ENCODE assay signal across 21 cellular contexts in genomic region chr7:87944547-87944946, GRCh38.
"Had no signal": no experiment of that assay in that cellular context is flagged by ENCODE, and none has a peak within 500 bp of the region (broad histone marks: within the 10 kb centered on the region; RNA-seq: fewer than 3 reads in every experiment).

No MANE protein-coding gene starts in this region.

- H3K27ac Mint-ChIP-seq: activated CD4-positive, alpha-beta T cell treated with anti-CD3 and anti-CD28 coated beads, Interleukin-2, amount 10 ng/mL, durations not matched to agents 24 days and 14 days; activated naive CD4-positive, alpha-beta T cell treated with anti-CD3 and anti-CD28 coated beads, Interleukin-2, amount 10 ng/mL, durations not matched to agents 7 days and 5 days; activated T-helper 2 cell treated with anti-CD3 and anti-CD28 coated beads, Interferon-gamma antibody, Interleukin-2, Interleukin-4, amounts not matched to agents 10 μg/mL and 5 μg/mL and 100 μg/mL, durations not matched to agents 14 hours and 24 hours and 36 hours; effector memory CD8-positive, alpha-beta T cell; natural killer cell treated with Interleukin-12 subunit alpha and Interleukin-12 subunit beta and Interleukin-15 and Interleukin-18, amount 100 ng/mL, for 72 hours; stimulated activated naive B cell treated with anti-CD40 and anti-IgM and Interleukin-4, amounts not matched to agents 10 μg/mL and 1 μg/mL and 100 μg/mL, for 72 hours; WTC11 had no signal

- ATAC-seq: effector memory CD8-positive, alpha-beta T cell; gastrocnemius medialis; heart right ventricle; left lobe of liver; mucosa of descending colon; natural killer cell treated with Interleukin-12 subunit alpha and Interleukin-12 subunit beta and Interleukin-15 and Interleukin-18, amount 100 ng/mL, for 72 hours; psoas muscle; sciatic nerve; stimulated activated naive B cell treated with anti-CD40 and anti-IgM and Interleukin-4, amounts not matched to agents 10 μg/mL and 1 μg/mL and 100 μg/mL, for 72 hours; WTC11 had no signal

- H3K4me1 Mint-ChIP-seq: activated CD4-positive, alpha-beta T cell treated with anti-CD3 and anti-CD28 coated beads, Interleukin-2, amount 10 ng/mL, durations not matched to agents 24 days and 14 days; activated naive CD4-positive, alpha-beta T cell treated with anti-CD3 and anti-CD28 coated beads, Interleukin-2, amount 10 ng/mL, durations not matched to agents 7 days and 5 days; stimulated activated naive B cell treated with anti-CD40 and anti-IgM and Interleukin-4, amounts not matched to agents 10 μg/mL and 1 μg/mL and 100 μg/mL, for 72 hours; WTC11 had no signal

- H3K9me3 Mint-ChIP-seq: activated CD4-positive, alpha-beta T cell treated with anti-CD3 and anti-CD28 coated beads, Interleukin-2, amount 10 ng/mL, durations not matched to agents 24 days and 14 days; activated naive CD4-positive, alpha-beta T cell treated with anti-CD3 and anti-CD28 coated beads, Interleukin-2, amount 10 ng/mL, durations not matched to agents 7 days and 5 days; activated T-helper 2 cell treated with anti-CD3 and anti-CD28 coated beads, Interferon-gamma antibody, Interleukin-2, Interleukin-4, amounts not matched to agents 10 μg/mL and 5 μg/mL and 100 μg/mL, durations not matched to agents 14 hours and 24 hours and 36 hours; effector memory CD8-positive, alpha-beta T cell; natural killer cell treated with Interleukin-12 subunit alpha and Interleukin-12 subunit beta and Interleukin-15 and Interleukin-18, amount 100 ng/mL, for 72 hours; WTC11 had no signal

- H3K4me3 Mint-ChIP-seq: activated CD4-positive, alpha-beta T cell treated with anti-CD3 and anti-CD28 coated beads, Interleukin-2, amount 10 ng/mL, durations not matched to agents 24 days and 14 days; activated naive CD4-positive, alpha-beta T cell treated with anti-CD3 and anti-CD28 coated beads, Interleukin-2, amount 10 ng/mL, durations not matched to agents 7 days and 5 days; effector memory CD8-positive, alpha-beta T cell; natural killer cell treated with Interleukin-12 subunit alpha and Interleukin-12 subunit beta and Interleukin-15 and Interleukin-18, amount 100 ng/mL, for 72 hours; stimulated activated naive B cell treated with anti-CD40 and anti-IgM and Interleukin-4, amounts not matched to agents 10 μg/mL and 1 μg/mL and 100 μg/mL, for 72 hours; WTC11 had no signal

- H3K27me3 Mint-ChIP-seq: activated naive CD4-positive, alpha-beta T cell treated with anti-CD3 and anti-CD28 coated beads, Interleukin-2, amount 10 ng/mL, durations not matched to agents 7 days and 5 days; effector memory CD8-positive, alpha-beta T cell; stimulated activated naive B cell treated with anti-CD40 and anti-IgM and Interleukin-4, amounts not matched to agents 10 μg/mL and 1 μg/mL and 100 μg/mL, for 72 hours had no signal

- DNase-seq: activated CD4-positive, alpha-beta T cell treated with anti-CD3 and anti-CD28 coated beads, Interleukin-2, amount 10 ng/mL, durations not matched to agents 24 days and 14 days; activated CD8-positive, alpha-beta memory T cell treated with anti-CD3 and anti-CD28 coated beads for 24 hours; activated naive CD4-positive, alpha-beta T cell treated with anti-CD3 and anti-CD28 coated beads, Interleukin-2, amount 10 ng/mL, durations not matched to agents 7 days and 5 days; cortex of kidney; effector memory CD8-positive, alpha-beta T cell; gastrocnemius medialis; heart right ventricle; mammary epithelial cell; mucosa of descending colon; occipital lobe; psoas muscle; spleen; stimulated activated CD4-positive, alpha-beta T cell treated with anti-CD3 and anti-CD28 coated beads, Interleukin-1b, Interleukin-23, amount 100 ng/mL, for 48 hours; stimulated activated naive B cell treated with anti-CD40 and anti-IgM and Interleukin-4, amounts not matched to agents 10 μg/mL and 1 μg/mL and 100 μg/mL, for 72 hours; substantia nigra; transverse colon had no signal

- H3K36me3 Mint-ChIP-seq: activated naive CD4-positive, alpha-beta T cell treated with anti-CD3 and anti-CD28 coated beads, Interleukin-2, amount 10 ng/mL, durations not matched to agents 7 days and 5 days; natural killer cell treated with Interleukin-12 subunit alpha and Interleukin-12 subunit beta and Interleukin-15 and Interleukin-18, amount 100 ng/mL, for 72 hours; stimulated activated naive B cell treated with anti-CD40 and anti-IgM and Interleukin-4, amounts not matched to agents 10 μg/mL and 1 μg/mL and 100 μg/mL, for 72 hours had no signal
